14 cellular contexts compared by ENCODE assay signal in the genomic region with DNA sequence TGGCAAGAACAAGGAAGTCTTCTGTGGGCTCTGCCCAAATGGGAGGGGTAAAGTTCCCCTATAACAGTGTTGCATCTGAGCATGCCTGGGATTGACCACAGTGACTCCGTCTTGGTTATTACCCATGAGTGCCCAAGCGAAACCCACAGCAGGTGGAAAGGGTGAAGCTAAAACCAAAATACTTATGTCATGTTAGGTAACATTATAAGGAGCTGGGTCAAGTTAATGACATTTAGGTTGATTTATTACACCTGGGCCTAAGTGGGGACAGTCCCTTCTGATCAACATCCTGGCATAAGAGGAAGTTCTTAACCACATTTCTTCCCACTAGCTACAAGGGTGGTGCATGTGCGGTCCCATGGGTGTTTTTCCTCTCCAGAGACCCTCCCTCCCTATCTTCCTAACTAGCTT.
DNase-seq lines count a peak whose midpoint lies in the region; ATAC-seq and FAIRE-seq lines count a peak whose summit lies in the region.
"Had no signal": no experiment of that assay in that cellular context is flagged by ENCODE, and none has a peak within 500 bp of the region (broad histone marks: within the 10 kb centered on the region; RNA-seq: fewer than 3 reads in every experiment).

No MANE protein-coding gene starts in this region.

- ATAC-seq in HG03469 (IDR thresholded peaks at IDR 0.05; ENCODE audit: unreplicated experiment) (peak; percentile 60), GM21447 (IDR thresholded peaks at IDR 0.05; ENCODE audit: unreplicated experiment) (no peak), HG03039 (IDR thresholded peaks at IDR 0.05; ENCODE audit: unreplicated experiment) (no peak)
- ATAC-seq: activated T-cell treated with anti-CD3 and anti-CD28 coated beads, Interleukin-2, amount 50 U/mL, for 4 hours had no signal

- FAIRE-seq in GM19239 (lab: Jason Lieb, UNC), result peak; percentile 54

- DNase-seq in CMK (ENCODE audit: low read depth), result peak; percentile 61
- DNase-seq in GM19239 (ENCODE audit: insufficient read length, low spot score), result no peak
- DNase-seq in UCSD-AML1 (lab: John Stamatoyannopoulos, UW; ENCODE audit: unreplicated experiment), result peak; percentile 52
- DNase-seq in NCI-H2107 treated with DMSO at 0.1 percent for 48 hours (lab: John Stamatoyannopoulos, UW; ENCODE audit: unreplicated experiment), result no peak
- DNase-seq in DMS153 (lab: John Stamatoyannopoulos, UW), result no peak
- DNase-seq: activated T-cell treated with anti-CD3 and anti-CD28 coated beads, Interleukin-2, amount 50 U/mL, for 4 hours; EL; hypothalamus; IMR-90; mesenchymal stem cell; Peyer's patch had no signal

Comparison
In these comparisons a context has a peak if more than half of its experiments do, and no peak if none do; other contexts are left out.
1. DNase-seq: peak in CMK (single experiment) and UCSD-AML1 (single experiment); none in GM19239 (single experiment), NCI-H2107 treated with DMSO at 0.1 percent for 48 hours (single experiment) and DMS153 (single experiment).